ENCODE assay signal across 12 cellular contexts in the genomic region with DNA sequence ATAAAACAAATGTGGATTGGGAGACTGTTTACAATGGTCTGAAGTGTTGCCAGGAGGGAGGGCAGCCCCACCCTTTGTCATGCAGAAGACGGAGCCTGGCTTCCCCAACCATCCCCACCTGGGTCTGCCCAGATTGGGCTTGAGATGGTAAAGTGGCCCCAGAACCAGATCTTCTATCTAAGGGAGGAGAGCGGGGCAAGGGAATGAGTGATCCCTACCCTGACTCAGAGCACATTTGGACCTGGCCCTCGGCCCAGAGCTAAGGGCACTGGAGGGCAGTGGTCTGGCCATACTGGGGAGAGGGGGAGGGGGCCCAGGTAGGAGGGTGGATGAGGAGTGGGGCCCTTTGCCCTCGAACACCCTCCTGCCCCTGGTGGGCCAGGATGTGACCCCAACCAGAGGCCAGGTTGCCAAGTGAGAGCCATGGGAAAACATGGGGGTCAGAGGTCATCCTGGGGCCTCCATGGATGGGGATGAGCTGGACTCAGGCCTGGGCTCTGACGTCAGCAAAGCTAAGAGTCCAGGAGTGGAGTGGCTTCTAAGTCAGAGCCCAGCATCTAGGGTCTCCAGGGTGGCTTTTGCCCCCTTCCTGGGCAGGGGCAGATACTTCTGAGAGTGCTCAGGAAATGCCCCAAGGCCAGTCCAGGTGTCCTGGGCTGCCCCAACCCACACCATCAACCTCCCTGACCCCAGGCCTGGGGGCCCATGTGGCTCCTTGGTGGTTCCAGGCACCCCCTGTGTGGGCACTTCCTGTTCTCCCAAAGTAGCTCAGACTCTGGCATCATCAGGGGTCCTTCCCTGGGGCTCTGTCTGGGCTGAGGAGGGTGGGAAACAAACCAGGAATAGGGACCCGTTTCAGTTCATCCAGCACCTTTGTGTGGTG. TPM values are rescaled to one million over a fixed set of nuclear protein-coding genes. Genes with fewer than 3 reads are reported as not detected.
DNase-seq lines count a peak whose midpoint lies in the region; ATAC-seq and TF ChIP-seq lines count a peak whose summit lies in the region.
"Had no signal": no experiment of that assay in that cellular context is flagged by ENCODE, and none has a peak within 500 bp of the region (broad histone marks: within the 10 kb centered on the region; RNA-seq: fewer than 3 reads in every experiment).

No MANE protein-coding gene starts in this region.

- H3K23ac ChIP-seq in neuronal stem cell (ENCODE audit: low read depth, low read length, poor library complexity), result peak overlapping the region; percentile 55

- peak overlapping the region; percentile 48 for H3K18ac ChIP-seq in neuronal stem cell (ENCODE audit: low read length)

- H4K20me1 ChIP-seq in HCT116 (ENCODE audit: insufficient read depth), result no peaks in the 10 kb centered on the region
- H4K20me1 ChIP-seq in mammary epithelial cell (ENCODE audit: insufficient read depth, low read length), result no peaks in the 10 kb centered on the region

- no peaks in the 10 kb centered on the region for H3K9me2 ChIP-seq in HCT116 (ENCODE audit: insufficient read depth)

- H3K4me1 Mint-ChIP-seq in Caco-2 (ENCODE audit: low read depth, unreplicated experiment), result no peaks in the 10 kb centered on the region

- RAD21 ChIA-PET in HCT116 (lab: Charles Lee; ENCODE audit: low non-redundant PET in 1 of 2, low total read pairs in 2 of 2, uncharacterized antibody in 2 of 2, unreplicated experiment in 2 of 2), result no interaction called here

- no peak overlapping the region for H3K4ac ChIP-seq in neuronal stem cell (ENCODE audit: low read length)

- H3K9ac ChIP-seq in HCT116 (ENCODE audit: low read length), result no peak overlapping the region
- no peak overlapping the region for H3K9ac ChIP-seq in mammary epithelial cell (ENCODE audit: insufficient read depth, low read length)
- no peak overlapping the region for H3K9ac ChIP-seq in neuronal stem cell (ENCODE audit: low read depth, low read length, poor library complexity)

- H2AK5ac ChIP-seq in neuronal stem cell (ENCODE audit: low read depth, low read length), result peak overlapping the region; percentile 56

- H2BK12ac ChIP-seq in neuronal stem cell (ENCODE audit: low read length), result no peak overlapping the region

- POLR2A ChIA-PET in HCT116 (lab: Charles Lee) (no interaction called here), Caco-2 (lab: Charles Lee) (no interaction called here)

- peak overlapping the region; percentile 65 for H4K8ac ChIP-seq in neuronal stem cell (ENCODE audit: low read depth, low read length)

- WGBS in mammary epithelial cell (ENCODE audit: low coverage, missing lambda C conversion rate), result 68% methylated on average over 5 of the region's 6 CpGs
- no CpG with 5 or more reads among the region's 6 CpGs for WGBS in neuronal stem cell (ENCODE audit: extremely low coverage in 2 of 2, insufficient read length in 2 of 2, insufficient replicate concordance in 1 of 2), 2 donors
- WGBS in gastroesophageal sphincter (ENCODE audit: low coverage in 1 of 2), 2 donors, result 25% methylated on average over 1 of the region's 6 CpGs; no CpG with 5 or more reads in 1 of the 2 donors

- no peak overlapping the region for H2AFZ ChIP-seq in HCT116 (ENCODE audit: low read depth, low read length, poor library complexity, severe bottlenecking)
- peak overlapping the region; percentile 29 for H2AFZ ChIP-seq in mammary epithelial cell (ENCODE audit: low read depth, low read length)
- no peak overlapping the region for H2AFZ ChIP-seq in neuronal stem cell (ENCODE audit: low read length)

- no peak for TF ChIP-seq RAD21 in HCT116 (IDR thresholded peaks at IDR 0.05; ENCODE audit: low read depth)

- peak overlapping the region; percentile 71 for H3K14ac ChIP-seq in neuronal stem cell (ENCODE audit: low read length)

- ATAC-seq in HCT116, result peak; percentile 23
- no peak for ATAC-seq in HG02623 (IDR thresholded peaks at IDR 0.05; ENCODE audit: unreplicated experiment)
- ATAC-seq in gastroesophageal sphincter, result no peak

- no peak overlapping the region for H4K91ac ChIP-seq in neuronal stem cell (ENCODE audit: low read depth, low read length, poor library complexity)

- H3K27me3 ChIP-seq in HCT116 (ENCODE audit: insufficient read depth, low read length), result no peaks in the 10 kb centered on the region
- H3K27me3 ChIP-seq in mammary epithelial cell (ENCODE audit: insufficient read depth, low read length), result no peaks in the 10 kb centered on the region
- peaks cover 0 to 14% (median 0%) of the 10 kb centered on the region in 3 experiments for H3K27me3 ChIP-seq in neuronal stem cell (ENCODE audit: control insufficient read depth in 3 of 3, insufficient read depth in 3 of 3, low read depth in 1 of 3, low read length in 3 of 3)
- no peaks in the 10 kb centered on the region for H3K27me3 ChIP-seq in Caco-2 (replicated peaks; ENCODE audit: control insufficient read depth, insufficient read depth, low read length)
- peaks cover 14% of the 10 kb centered on the region for H3K27me3 ChIP-seq in gastroesophageal sphincter

- TF ChIP-seq CTCF in HCT116 (IDR thresholded peaks at IDR 0.05 in 2 of 3, conservative IDR thresholded peaks at IDR 0.05 in 1 of 3; ENCODE audit: borderline replicate concordance in 1 of 3, insufficient read depth in 1 of 3, low read depth in 2 of 3, low read length in 2 of 3) (no peak), mammary epithelial cell (conservative IDR thresholded peaks at IDR 0.05 in 1 of 2, IDR thresholded peaks at IDR 0.05 in 1 of 2; ENCODE audit: extremely low read depth in 1 of 2, insufficient read depth in 1 of 2, low read depth in 1 of 2, low read length in 2 of 2) (no peak), Caco-2 (IDR thresholded peaks at IDR 0.05; ENCODE audit: insufficient read depth in 1 of 2, low read depth in 1 of 2, low read length in 1 of 2, severe bottlenecking in 1 of 2, unreplicated experiment in 1 of 2) (no peak), gastroesophageal sphincter (IDR thresholded peaks at IDR 0.05) (no peak)

- H3K4me2 ChIP-seq in HCT116 (ENCODE audit: low read length) (peak overlapping the region; percentile 14; the same call in 1 of the 2 replicates), mammary epithelial cell (ENCODE audit: insufficient read depth, low read depth, low read length) (peak overlapping the region; percentile 10), neuronal stem cell (ENCODE audit: insufficient read depth, low read length, poor library complexity, severe bottlenecking) (no peak overlapping the region)

- H3K27ac Mint-ChIP-seq in Caco-2 (ENCODE audit: unreplicated experiment), result no peak overlapping the region
- H3K27ac Mint-ChIP-seq: activated T-cell treated with anti-CD3 and anti-CD28 coated beads, Interleukin-2, amount 50 U/mL, for 24 hours had no signal

- no peak for TF ChIP-seq EP300 in gastroesophageal sphincter (IDR thresholded peaks at IDR 0.05)

- no peaks in the 10 kb centered on the region for H3K36me3 Mint-ChIP-seq in Caco-2 (ENCODE audit: insufficient read depth, unreplicated experiment)

- H2BK120ac ChIP-seq in neuronal stem cell (ENCODE audit: low read depth, low read length), result no peak overlapping the region

- H2BK15ac ChIP-seq in neuronal stem cell (ENCODE audit: low read length), result no peak overlapping the region

- no peak for TF ChIP-seq POLR2A in HCT116 (IDR thresholded peaks at IDR 0.05; ENCODE audit: borderline replicate concordance, extremely low read depth, insufficient read depth, insufficient read length)
- no peak for TF ChIP-seq POLR2A in gastroesophageal sphincter (IDR thresholded peaks at IDR 0.05)

- H3K9me3 Mint-ChIP-seq in Caco-2 (ENCODE audit: unreplicated experiment), result no peaks in the 10 kb centered on the region
- H3K9me3 Mint-ChIP-seq: activated T-cell treated with anti-CD3 and anti-CD28 coated beads, Interleukin-2, amount 50 U/mL, for 24 hours had no signal

- H2BK5ac ChIP-seq in neuronal stem cell (ENCODE audit: low read length), result no peak overlapping the region

- H3K4me3 Mint-ChIP-seq in Caco-2 (ENCODE audit: unreplicated experiment), result no peak overlapping the region
- H3K4me3 Mint-ChIP-seq: activated T-cell treated with anti-CD3 and anti-CD28 coated beads, Interleukin-2, amount 50 U/mL, for 24 hours had no signal

- peaks cover 0 to 15% of the 10 kb centered on the region in 2 experiments; a peak in 2 of 4 replicates for H3K4me1 ChIP-seq in HCT116 (ENCODE audit: control insufficient read depth in 1 of 2, insufficient read depth in 2 of 2, low read length in 2 of 2)
- peaks cover 15% of the 10 kb centered on the region for H3K4me1 ChIP-seq in mammary epithelial cell (ENCODE audit: insufficient read depth, low read length)
- peaks cover 2 to 12% of the 10 kb centered on the region in 2 donors for H3K4me1 ChIP-seq in neuronal stem cell (ENCODE audit: control insufficient read depth in 2 of 2, insufficient read depth in 1 of 2, low read depth in 1 of 2, low read length in 2 of 2)
- H3K4me1 ChIP-seq in Caco-2, result peaks cover 12% of the 10 kb centered on the region; the same call in 1 of the 2 replicates
- peaks cover 0 to 6% (median 0%) of the 10 kb centered on the region in 3 donors for H3K4me1 ChIP-seq in gastroesophageal sphincter

- in situ Hi-C loops in mammary epithelial cell (cut with MboI; ENCODE audit: low sequenced_read_pairs in 2 of 2), result no loop called here

- no peak for DNase-seq in HCT116 (ENCODE audit: low read depth, low spot score)
- DNase-seq in mammary epithelial cell, result no peak
- DNase-seq in neuronal stem cell (ENCODE audit: low spot score), result no peak
- DNase-seq in Caco-2, result no peak
- DNase-seq: activated T-cell treated with anti-CD3 and anti-CD28 coated beads, Interleukin-2, amount 50 U/mL, for 24 hours; NCI-H1092; NCI-H446 treated with DMSO at 0.1 percent for 48 hours; OCI-M1 had no signal

- H3K27ac ChIP-seq in HCT116 (ENCODE audit: low read depth, low read length) (no peak overlapping the region), mammary epithelial cell (ENCODE audit: insufficient read depth, low read depth, low read length) (peak overlapping the region; percentile 42), neuronal stem cell (replicated peaks; ENCODE audit: low read length) (no peak overlapping the region), gastroesophageal sphincter (no peak overlapping the region)

- H3K79me1 ChIP-seq in neuronal stem cell (ENCODE audit: low read depth, low read length), result no peaks in the 10 kb centered on the region

- CTCF ChIA-PET in HCT116 (lab: Charles Lee), result interaction anchor here (0.6 to 1.1 kb wide), 2 partner anchors 86 to 409 kb away, joined by 3 read pairs; no protein-coding TSS in a partner anchor
- CTCF ChIA-PET in mammary epithelial cell (lab: Charles Lee; ENCODE audit: low non-redundant PET), result no interaction called here
- CTCF ChIA-PET in Caco-2 (lab: Charles Lee), result no interaction called here

- dilution Hi-C loops in mammary epithelial cell (cut with HindIII; ENCODE audit: low sequenced_read_pairs), result no loop called here

- no TSS peak for BruUV-seq in HCT116 (replicated peaks; lab: Mats Ljungman, UMichigan)
- BruUV-seq in mammary epithelial cell (replicated peaks; lab: Mats Ljungman, UMichigan), result no TSS peak
- BruUV-seq in Caco-2 (replicated peaks; lab: Mats Ljungman, UMichigan), result no TSS peak

- H3K4me3 ChIP-seq in HCT116 (replicated peaks in 1 of 2; ENCODE audit: low read depth in 1 of 2, low read length in 2 of 2) (no peak overlapping the region), mammary epithelial cell (replicated peaks in 1 of 3; ENCODE audit: insufficient read depth in 1 of 3, low read depth in 2 of 3, low read length in 3 of 3) (no peak overlapping the region), neuronal stem cell (ENCODE audit: low read length in 2 of 2) (no peak overlapping the region), Caco-2 (ENCODE audit: low read depth, low read length) (no peak overlapping the region), gastroesophageal sphincter (no peak overlapping the region)

- H3K79me2 ChIP-seq in HCT116 (ENCODE audit: insufficient read depth, low read length), result no peaks in the 10 kb centered on the region
- no peaks in the 10 kb centered on the region for H3K79me2 ChIP-seq in mammary epithelial cell (ENCODE audit: insufficient read depth, low read length)

- intact Hi-C loops in HCT116 (cut with micrococcal nuclease), result no loop called here
- intact Hi-C loops in mammary epithelial cell (cut with micrococcal nuclease), result no loop called here
- intact Hi-C loops in Caco-2 (cut with micrococcal nuclease; ENCODE audit: unreplicated experiment), result no loop called here

- H3K36me3 ChIP-seq in HCT116 (ENCODE audit: control insufficient read depth in 1 of 2, insufficient read depth in 2 of 2, low read length in 2 of 2) (no peaks in the 10 kb centered on the region), mammary epithelial cell (ENCODE audit: insufficient read depth, low read length) (no peaks in the 10 kb centered on the region), neuronal stem cell (replicated peaks in 1 of 2; ENCODE audit: control insufficient read depth in 2 of 2, insufficient read depth in 2 of 2, low read length in 2 of 2) (no peaks in the 10 kb centered on the region), Caco-2 (ENCODE audit: control insufficient read depth, insufficient read depth, low read length) (no peaks in the 10 kb centered on the region), gastroesophageal sphincter (no peaks in the 10 kb centered on the region)

- H3K9me3 ChIP-seq in HCT116 (ENCODE audit: control insufficient read depth in 1 of 2, insufficient read depth in 1 of 2, low read depth in 1 of 2, low read length in 2 of 2) (no peaks in the 10 kb centered on the region), mammary epithelial cell (replicated peaks; ENCODE audit: insufficient read depth, low read length) (no peaks in the 10 kb centered on the region), neuronal stem cell (replicated peaks in 1 of 2; ENCODE audit: control insufficient read depth in 2 of 2, insufficient read depth in 1 of 2, low read depth in 1 of 2, low read length in 2 of 2) (no peaks in the 10 kb centered on the region), Caco-2 (no peaks in the 10 kb centered on the region), gastroesophageal sphincter (no peaks in the 10 kb centered on the region)

- H3K27me3 Mint-ChIP-seq in Caco-2 (ENCODE audit: insufficient read depth, unreplicated experiment), result no peaks in the 10 kb centered on the region
- H3K27me3 Mint-ChIP-seq: activated T-cell treated with anti-CD3 and anti-CD28 coated beads, Interleukin-2, amount 50 U/mL, for 24 hours had no signal

RNA-seq across cellular contexts. Expression of a gene that starts 1.6 kb away (rescaled TPM):
- total RNA-seq in HCT116 (2021; ENCODE audit: unreplicated experiment) (0.64 TPM), mammary epithelial cell (not detected), Caco-2 (2022) (not detected in 2 replicates), gastroesophageal sphincter (1 to 10 TPM in 1 of 4 donors, under 1 TPM in 1, not detected in 2; 0.35 to 1.4 TPM)
- 0.10 TPM in 2 replicates for polyA plus RNA-seq in HCT116 (2012)
- polyA plus RNA-seq in mammary epithelial cell, result not detected
- polyA minus RNA-seq in mammary epithelial cell, result not detected
- polyA plus RNA-seq in neuronal stem cell (2013, experiment 1 of 2), result 0.33 TPM
- polyA plus RNA-seq in neuronal stem cell (2013, experiment 2 of 2), result 0.21 TPM
- total RNA-seq: fibroblast of lung had no signal
- polyA plus RNA-seq: fibroblast of lung had no signal

RNA-seq across cellular contexts. Expression of a gene that starts 8.4 kb away (rescaled TPM):
- total RNA-seq in HCT116 (2021; ENCODE audit: unreplicated experiment) (24.4 TPM), mammary epithelial cell (10 to 100 TPM; 25.2 to 37.3 TPM), Caco-2 (2022) (93.9 and 116 TPM in 2 replicates), gastroesophageal sphincter (10 to 100 TPM; 10.9 to 55.9 (median 23.8) TPM)
- polyA plus RNA-seq in HCT116 (2012), result 15.2 and 15.4 TPM in 2 replicates
- polyA plus RNA-seq in mammary epithelial cell, result 17.7 TPM
- 20.1 TPM for polyA minus RNA-seq in mammary epithelial cell
- 9.6 TPM for polyA plus RNA-seq in neuronal stem cell (2013, experiment 1 of 2)
- polyA plus RNA-seq in neuronal stem cell (2013, experiment 2 of 2), result 8.6 TPM

RNA-seq across cellular contexts. Expression of a gene that starts 33.5 kb away (rescaled TPM):
- total RNA-seq in HCT116 (2021; ENCODE audit: unreplicated experiment), result 107 TPM
- 122 and 164 TPM in 2 replicates for polyA plus RNA-seq in HCT116 (2012)
- total RNA-seq in mammary epithelial cell, result 10 to 100 TPM; 64.2 to 73.1 TPM
- polyA plus RNA-seq in mammary epithelial cell, result 73.6 TPM
- polyA minus RNA-seq in mammary epithelial cell, result 83.2 TPM
- 52.5 TPM for polyA plus RNA-seq in neuronal stem cell (2013, experiment 1 of 2)
- 54.2 TPM for polyA plus RNA-seq in neuronal stem cell (2013, experiment 2 of 2)
- total RNA-seq in Caco-2 (2022), result 69.7 and 73.7 TPM in 2 replicates
- 10 to 100 TPM; 43.6 to 65.5 (median 50.6) TPM for total RNA-seq in gastroesophageal sphincter

RNA-seq across cellular contexts. Expression of a gene that starts 50.4 kb away (rescaled TPM):
- total RNA-seq in HCT116 (2021; ENCODE audit: unreplicated experiment) (not detected), mammary epithelial cell (not detected), Caco-2 (2022) (not detected in 2 replicates), gastroesophageal sphincter (1 to 10 TPM in 1 of 4 donors, not detected in 3; 1.1 TPM)
- not detected in 2 replicates for polyA plus RNA-seq in HCT116 (2012)
- not detected for polyA plus RNA-seq in mammary epithelial cell
- polyA minus RNA-seq in mammary epithelial cell, result not detected
- polyA plus RNA-seq in neuronal stem cell (2013, experiment 1 of 2), result 0.11 TPM
- 0.10 TPM for polyA plus RNA-seq in neuronal stem cell (2013, experiment 2 of 2)
- total RNA-seq: fibroblast of lung had no signal
- polyA plus RNA-seq: BJ, fibroblast of lung had no signal
